15 cellular contexts compared by ENCODE assay signal in genomic region chr2:226838758-226839555, GRCh38. TPM values are rescaled to one million over a fixed set of nuclear protein-coding genes. Genes with fewer than 3 reads are reported as not detected.
A peak's percentile ranks its signal among the peaks of the same experiment; 100 is the strongest.
DNase-seq lines count a peak whose midpoint lies in the region; ATAC-seq and TF ChIP-seq lines count a peak whose summit lies in the region.
"Had no signal": no experiment of that assay in that cellular context is flagged by ENCODE, and none has a peak within 500 bp of the region (broad histone marks: within the 10 kb centered on the region; RNA-seq: fewer than 3 reads in every experiment).

No MANE protein-coding gene starts in this region.

- H3K27me3 ChIP-seq in mesendoderm (ENCODE audit: insufficient read depth, low read length, poor library complexity): no peaks in the 10 kb centered on the region
- H3K27me3 ChIP-seq: heart left ventricle, right atrium auricular region had no signal

- no peaks in the 10 kb centered on the region for H3K79me1 ChIP-seq in mesendoderm (ENCODE audit: low read length)

- H3K9ac ChIP-seq in mesendoderm (ENCODE audit: low read length): no peak overlapping the region

- no peak overlapping the region for H4K5ac ChIP-seq in mesendoderm (ENCODE audit: low read length)

- H3K27me3 Mint-ChIP-seq in activated B cell treated with CpG ODN at 0.5 μM for 24 hours: no peaks in the 10 kb centered on the region

- H3K4me1 ChIP-seq in mesendoderm (ENCODE audit: control insufficient read depth, low read depth, low read length): no peaks in the 10 kb centered on the region

- DNase-seq in NCI-H510A treated with DMSO at 0.1 percent for 48 hours (lab: John Stamatoyannopoulos, UW) (peak; percentile 28), NCI-H510A (lab: John Stamatoyannopoulos, UW) (no peak), GM20000 (ENCODE audit: low spot score) (peak; percentile 40), activated B cell treated with CpG ODN at 0.5 μM for 24 hours (no peak), mesendoderm (no peak), SKM-1 treated with dmso at 0.1 percent for 144 hours (lab: John Stamatoyannopoulos, UW; ENCODE audit: unreplicated experiment) (no peak), SIG-M5 treated with dmso at 0.1 percent for 504 hours (lab: John Stamatoyannopoulos, UW; ENCODE audit: unreplicated experiment) (no peak)
- DNase-seq: activated CD4-positive, CD25-positive, alpha-beta regulatory T cell; amniotic stem cell; effector CD8-positive, alpha-beta T cell; heart left ventricle; mammary epithelial cell; NCI-H1930 had no signal

- no peak overlapping the region for H2BK15ac ChIP-seq in mesendoderm (replicated peaks; ENCODE audit: low read depth)

- no peak overlapping the region for H3K4me3 ChIP-seq in mesendoderm (ENCODE audit: low read length)
- H3K4me3 ChIP-seq: heart left ventricle, right atrium auricular region had no signal

- intact Hi-C loops in activated B cell treated with CpG ODN at 0.5 μM for 24 hours (cut with micrococcal nuclease): loop anchor here (5.0 to 10.0 kb wide), 2 partner anchors 633 to 1894 kb away; partner anchors contain the start of gene AGFG1

- ATAC-seq in activated B cell treated with CpG ODN at 0.5 μM for 24 hours (ENCODE audit: low read depth): no peak
- ATAC-seq in GM21526 (IDR thresholded peaks at IDR 0.05; ENCODE audit: low FRiP score, unreplicated experiment): no peak
- ATAC-seq: heart left ventricle had no signal

- peak overlapping the region; percentile 39 for H4K8ac ChIP-seq in mesendoderm (ENCODE audit: low read depth, low read length)

- H3K36me3 ChIP-seq in mesendoderm (ENCODE audit: control insufficient read depth, insufficient read depth, low read length): no peaks in the 10 kb centered on the region
- H3K36me3 ChIP-seq: right atrium auricular region had no signal

- peaks cover 3% of the 10 kb centered on the region for H3K9me3 Mint-ChIP-seq in activated B cell treated with CpG ODN at 0.5 μM for 24 hours

- no peak overlapping the region for H2AK5ac ChIP-seq in mesendoderm (ENCODE audit: low read length)

- H3K4me1 Mint-ChIP-seq in activated B cell treated with CpG ODN at 0.5 μM for 24 hours: peaks cover 90% of the 10 kb centered on the region

- H3K4me2 ChIP-seq in mesendoderm (ENCODE audit: low read length): no peak overlapping the region

- no peak overlapping the region for H2BK5ac ChIP-seq in mesendoderm (ENCODE audit: low read length)

- peak overlapping the region; percentile 64 for H3K4me3 Mint-ChIP-seq in activated B cell treated with CpG ODN at 0.5 μM for 24 hours

- no peak overlapping the region for H3K4ac ChIP-seq in mesendoderm (ENCODE audit: low read depth, low read length)

- no peaks in the 10 kb centered on the region for H3K79me2 ChIP-seq in mesendoderm (ENCODE audit: control insufficient read depth, insufficient read depth, low read length)

- H3K23ac ChIP-seq in mesendoderm (ENCODE audit: low read length): no peak overlapping the region

- no peak for TF ChIP-seq CTCF in GM20000 (IDR thresholded peaks at IDR 0.05; ENCODE audit: extremely low read depth, missing control alignments)
- TF ChIP-seq CTCF in activated B cell treated with CpG ODN at 0.5 μM for 24 hours (IDR thresholded peaks at IDR 0.05): no peak

- H3K27ac Mint-ChIP-seq in activated B cell treated with CpG ODN at 0.5 μM for 24 hours: peak overlapping the region; percentile 97

- CTCF ChIA-PET in activated B cell treated with CpG ODN at 0.5 μM for 24 hours (lab: Charles Lee): interaction anchor here (1.0 kb wide), 1 partner anchor 36 kb away, joined by 4 read pairs; no protein-coding TSS in a partner anchor

- H3K36me3 Mint-ChIP-seq in activated B cell treated with CpG ODN at 0.5 μM for 24 hours (ENCODE audit: low read depth): peaks cover 46% of the 10 kb centered on the region

- H2BK120ac ChIP-seq in mesendoderm (ENCODE audit: low read depth, low read length): no peak overlapping the region

- POLR2A ChIA-PET in activated B cell treated with CpG ODN at 0.5 μM for 24 hours (lab: Charles Lee): interaction anchor here (0.5 to 1.6 kb wide), 7 partner anchors 9 to 1838 kb away, joined by 3 to 8 read pairs (median 3); partner anchors contain the start of gene IRS1

- no peak overlapping the region for H3K27ac ChIP-seq in mesendoderm (ENCODE audit: low read depth, low read length)
- H3K27ac ChIP-seq: right atrium auricular region had no signal

- H3K56ac ChIP-seq in mesendoderm (ENCODE audit: low read length): no peak overlapping the region

- no CpG with 5 or more reads among the region's 13 CpGs for WGBS in mesendoderm (ENCODE audit: extremely low coverage, insufficient coverage, low lambda C conversion rate)

- no peak overlapping the region for H3K18ac ChIP-seq in mesendoderm (ENCODE audit: low read length)

RNA-seq across cellular contexts. Expression of gene RHBDD1, which starts 3.1 kb away (rescaled TPM):
- total RNA-seq in activated B cell treated with CpG ODN at 0.5 μM for 24 hours: 71.1 and 90.2 TPM in 2 replicates
- polyA plus RNA-seq in mesendoderm (2013, experiment 1 of 2): 16.6 TPM
- polyA plus RNA-seq in mesendoderm (2013, experiment 2 of 2): 17.8 TPM

RNA-seq across cellular contexts. Expression of gene IRS1, which starts 39.3 kb away (rescaled TPM):
- 3.2 and 3.6 TPM in 2 replicates for total RNA-seq in activated B cell treated with CpG ODN at 0.5 μM for 24 hours
- 11.7 TPM for polyA plus RNA-seq in mesendoderm (2013, experiment 1 of 2)
- 11.3 TPM for polyA plus RNA-seq in mesendoderm (2013, experiment 2 of 2)

Comparison
In these comparisons a context has a peak if more than half of its experiments do, and no peak if none do; other contexts are left out.
1. DNase-seq: peak in NCI-H510A treated with DMSO at 0.1 percent for 48 hours (single experiment) and GM20000 (single experiment); none in NCI-H510A (single experiment), activated B cell treated with CpG ODN at 0.5 μM for 24 hours (single experiment), mesendoderm (single experiment), SKM-1 treated with dmso at 0.1 percent for 144 hours (single experiment) and SIG-M5 treated with dmso at 0.1 percent for 504 hours (single experiment).